ENCODE assay signal across 8 cellular contexts in genomic region chr1:78004719-78005346, GRCh38. TPM values are rescaled to one million over a fixed set of nuclear protein-coding genes. Genes with fewer than 3 reads are reported as not detected.
DNase-seq lines count a peak whose midpoint lies in the region; ATAC-seq, FAIRE-seq and TF ChIP-seq lines count a peak whose summit lies in the region.

TSS of gene DNAJB4 (plus strand) at chr1:78004939. CDS start at chr1:78005111, 172 bp downstream.

- FAIRE-seq in keratinocyte (lab: Jason Lieb, UNC), result peak; percentile 78

- H3K4me3 ChIP-seq in GM12864 (ENCODE audit: low read depth, low read length) (peak within 1 kb of the TSS; percentile 75), choroid plexus epithelial cell (ENCODE audit: low read depth, low read length) (peak within 1 kb of the TSS; percentile 65), keratinocyte (ENCODE audit: control insufficient read depth in 2 of 3, extremely low read depth in 1 of 3, insufficient read depth in 2 of 3, low read depth in 1 of 3, low read length in 3 of 3) (peak within 1 kb of the TSS; percentile 53 to 76 (median 67))

- DNase-seq in GM12864 (ENCODE audit: low read depth) (peak; percentile 97), NCI-H1048 (lab: John Stamatoyannopoulos, UW) (peak; percentile 78), UCSD-AML1 (lab: John Stamatoyannopoulos, UW; ENCODE audit: unreplicated experiment) (peak; percentile 18), choroid plexus epithelial cell (ENCODE audit: low read depth) (peak; percentile 99), keratinocyte (ENCODE audit: low read depth, low spot score) (peak; percentile 90), NCI-H128 (lab: John Stamatoyannopoulos, UW; ENCODE audit: unreplicated experiment) (no peak)
- DNase-seq in stimulated activated CD4-positive, alpha-beta T cell treated with anti-CD3 and anti-CD28 coated beads, Interleukin-12 subunit alpha, Interleukin-12 subunit beta, amount 100 ng/mL, for 4 hours, result peak; percentile 22

- H3K9me3 ChIP-seq in keratinocyte (ENCODE audit: control insufficient read depth, low read depth, low read length), result no peaks in the 10 kb centered on the region

- peaks cover 13% of the 10 kb centered on the region for H3K4me1 ChIP-seq in keratinocyte (ENCODE audit: control insufficient read depth, extremely low read depth, insufficient read depth, low read length)

- no peaks in the 10 kb centered on the region for H3K9me1 ChIP-seq in keratinocyte (ENCODE audit: control insufficient read depth, extremely low read depth, insufficient read depth, low read length)

- no peaks in the 10 kb centered on the region for H4K20me1 ChIP-seq in keratinocyte (ENCODE audit: control insufficient read depth, extremely low read depth, insufficient read depth, low read length)

- H3K9ac ChIP-seq in keratinocyte (ENCODE audit: control insufficient read depth, extremely low read depth, insufficient read depth, low read length), result peak within 1 kb of the TSS; percentile 88

- peaks cover 18% of the 10 kb centered on the region for H3K79me2 ChIP-seq in keratinocyte (ENCODE audit: control insufficient read depth, insufficient read depth, low read length)

- peak within 1 kb of the TSS; percentile 89 for H3K4me2 ChIP-seq in keratinocyte (ENCODE audit: control insufficient read depth, extremely low read depth, insufficient read depth, low read depth, low read length)

- H3K27ac ChIP-seq in keratinocyte (ENCODE audit: control insufficient read depth, insufficient read depth, low read length), result peak within 1 kb of the TSS; percentile 99

- TF ChIP-seq CTCF in GM12864 (IDR thresholded peaks at IDR 0.05; ENCODE audit: low read depth, low read length, missing control alignments) (no peak), choroid plexus epithelial cell (conservative IDR thresholded peaks at IDR 0.05; ENCODE audit: low read depth, low read length) (no peak), keratinocyte (optimal IDR thresholded peaks at IDR 0.05 in 1 of 3, IDR thresholded peaks at IDR 0.05 in 1 of 3, conservative IDR thresholded peaks at IDR 0.05 in 1 of 3; ENCODE audit: extremely low read depth in 1 of 3, insufficient read depth in 2 of 3, low read length in 3 of 3) (no peak)

- no peaks in the 10 kb centered on the region for H3K36me3 ChIP-seq in keratinocyte (ENCODE audit: control insufficient read depth in 2 of 2, extremely low read depth in 1 of 2, insufficient read depth in 2 of 2, low read length in 2 of 2)

- no peaks in the 10 kb centered on the region for H3K27me3 ChIP-seq in keratinocyte (ENCODE audit: control insufficient read depth, extremely low read depth, insufficient read depth, low read length)

- ATAC-seq in HG02610 (IDR thresholded peaks at IDR 0.05; ENCODE audit: unreplicated experiment), result peak; percentile 98

- peak within 1 kb of the TSS; percentile 81 for H2AFZ ChIP-seq in keratinocyte (ENCODE audit: control insufficient read depth, low read length)

- dilution Hi-C loops in keratinocyte (cut with MboI; ENCODE audit: extremely low pct_ligation_motif_present, low sequenced_read_pairs), result no loop called here

RNA-seq across cellular contexts. Expression of gene DNAJB4, which starts in this region (rescaled TPM):
- 17.3 to 30.9 TPM (median 27.5 TPM) in 3 replicates for polyA plus RNA-seq in keratinocyte
- 53.4 TPM for polyA plus RNA-seq in keratinocyte (2011; ENCODE audit: low read depth)
- polyA plus RNA-seq in keratinocyte (2011; cell fraction: cytosol; rRNA removed), result 21.6 and 32.0 TPM in 2 replicates
- 39.5 and 52.4 TPM in 2 replicates for polyA plus RNA-seq in keratinocyte (2011; cell fraction: nucleus; rRNA removed)
- 19.5 and 28.0 TPM in 2 replicates for polyA plus RNA-seq in keratinocyte (2012; ENCODE audit: low replicate concordance)
- 1.9 to 16.2 TPM (median 12.6 TPM) in 3 replicates for polyA minus RNA-seq in keratinocyte
- 20.0 TPM for polyA minus RNA-seq in keratinocyte (2011; cell fraction: cytosol; rRNA and poly(A)+ RNA removed)
- polyA minus RNA-seq in keratinocyte (2011; cell fraction: nucleus; rRNA and poly(A)+ RNA removed), result 18.4 and 34.1 TPM in 2 replicates
